14 cellular contexts compared by ENCODE assay signal in the genomic region with DNA sequence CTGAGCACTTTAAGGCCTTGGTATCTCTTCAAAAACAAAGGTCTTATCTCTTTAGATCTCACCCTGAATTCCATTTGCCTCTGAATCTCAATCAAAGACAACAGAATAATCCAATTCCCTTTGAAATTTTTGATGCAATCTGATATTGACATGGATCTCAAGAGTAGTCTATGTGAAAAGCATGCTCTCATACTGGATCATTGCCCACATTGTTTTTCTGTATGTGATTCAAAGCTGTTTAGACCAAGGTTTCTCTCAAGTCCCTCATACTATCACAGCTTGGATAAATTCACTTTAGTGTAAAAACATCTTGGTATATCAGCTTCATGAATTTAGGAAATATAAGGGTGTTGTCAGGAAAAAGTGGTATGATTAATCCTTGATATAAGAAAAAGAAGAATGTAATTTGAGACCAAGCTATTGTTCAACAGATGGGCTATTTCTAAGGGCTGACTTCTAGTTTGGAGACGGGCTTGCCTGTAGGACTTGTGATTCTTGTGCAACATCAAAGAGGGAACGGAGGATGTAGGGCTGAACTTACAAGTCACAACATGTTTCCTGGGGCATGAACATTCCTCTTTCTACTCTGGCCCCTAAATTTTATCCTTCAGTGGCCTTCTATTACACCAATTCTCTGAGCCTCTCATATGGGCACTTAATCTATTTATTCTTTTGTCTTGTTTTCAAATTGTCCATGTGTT.
A peak's percentile ranks its signal among the peaks of the same experiment; 100 is the strongest.
DNase-seq lines count a peak whose midpoint lies in the region; FAIRE-seq and TF ChIP-seq lines count a peak whose summit lies in the region.
"Had no signal": no experiment of that assay in that cellular context is flagged by ENCODE, and none has a peak within 500 bp of the region (broad histone marks: within the 10 kb centered on the region; RNA-seq: fewer than 3 reads in every experiment).

No MANE protein-coding gene starts in this region.

- H3K9ac ChIP-seq in adipocyte (ENCODE audit: low read length) (no peak overlapping the region), keratinocyte (ENCODE audit: control insufficient read depth, extremely low read depth, insufficient read depth, low read length) (no peak overlapping the region)

- H3K27ac ChIP-seq in keratinocyte (ENCODE audit: control insufficient read depth, insufficient read depth, low read length) (no peak overlapping the region), right atrium auricular region (no peak overlapping the region)

- no peaks in the 10 kb centered on the region for H4K20me1 ChIP-seq in keratinocyte (ENCODE audit: control insufficient read depth, extremely low read depth, insufficient read depth, low read length)

- intact Hi-C loops in activated T-helper 1 cell treated with anti-CD3 and anti-CD28 coated beads, Interleukin-12 subunit alpha, Interleukin-12 subunit beta, Interleukin-2, Interleukin-4 antibody, amounts not matched to agents 30 ng/mL and 10 ng/mL and 1 ng/mL, durations not matched to agents 14 hours and 24 hours and 36 hours (cut with micrococcal nuclease), result no loop called here

- H3K4me3 ChIP-seq in NB4 (ENCODE audit: low read depth, low read length), result no peak overlapping the region
- no peak overlapping the region for H3K4me3 ChIP-seq in adipocyte (ENCODE audit: low read length)
- no peak overlapping the region for H3K4me3 ChIP-seq in keratinocyte (ENCODE audit: control insufficient read depth in 2 of 3, extremely low read depth in 1 of 3, insufficient read depth in 2 of 3, low read depth in 1 of 3, low read length in 3 of 3)
- no peak overlapping the region for H3K4me3 ChIP-seq in right atrium auricular region

- FAIRE-seq in keratinocyte (lab: Jason Lieb, UNC), result peak; percentile 98

- no peaks in the 10 kb centered on the region for H3K9me1 ChIP-seq in keratinocyte (ENCODE audit: control insufficient read depth, extremely low read depth, insufficient read depth, low read length)

- H3K4me3 Mint-ChIP-seq in activated T-helper 1 cell treated with anti-CD3 and anti-CD28 coated beads, Interleukin-12 subunit alpha, Interleukin-12 subunit beta, Interleukin-2, Interleukin-4 antibody, amounts not matched to agents 30 ng/mL and 10 ng/mL and 1 ng/mL, durations not matched to agents 14 hours and 24 hours and 36 hours, result no peak overlapping the region
- H3K4me3 Mint-ChIP-seq in type B pancreatic cell, result no peak overlapping the region

- dilution Hi-C loops in keratinocyte (cut with MboI; ENCODE audit: extremely low pct_ligation_motif_present, low sequenced_read_pairs), result no loop called here

- TF ChIP-seq POLR2A in NB4 (IDR thresholded peaks at IDR 0.05; ENCODE audit: extremely low read depth, insufficient read length), result no peak

- DNase-seq in DMS79 (lab: John Stamatoyannopoulos, UW) (peak; percentile 28), NB4 (ENCODE audit: low read depth) (peak; percentile 25), adipocyte (ENCODE audit: low read depth) (peak; percentile 42), keratinocyte (ENCODE audit: low read depth, low spot score) (peak; percentile 63), type B pancreatic cell (ENCODE audit: extremely low spot score, unreplicated experiment) (no peak), right atrium auricular region (ENCODE audit: low spot score) (no peak), GM13976 (ENCODE audit: low spot score) (no peak)
- DNase-seq in activated T-helper 1 cell treated with anti-CD3 and anti-CD28 coated beads, Interleukin-12 subunit alpha, Interleukin-12 subunit beta, Interleukin-2, Interleukin-4 antibody, amounts not matched to agents 30 ng/mL and 10 ng/mL and 1 ng/mL, durations not matched to agents 14 hours and 24 hours and 36 hours (ENCODE audit: low spot score), result no peak
- DNase-seq: effector CD4-positive, alpha-beta T cell; H7; NCI-H345; stimulated activated CD4-positive, alpha-beta T cell treated with anti-CD3 and anti-CD28 coated beads, Interleukin-2, amount 100 ng/mL, for 24 hours; stimulated activated naive CD4-positive, alpha-beta T cell had no signal

- H3K27ac Mint-ChIP-seq in activated T-helper 1 cell treated with anti-CD3 and anti-CD28 coated beads, Interleukin-12 subunit alpha, Interleukin-12 subunit beta, Interleukin-2, Interleukin-4 antibody, amounts not matched to agents 30 ng/mL and 10 ng/mL and 1 ng/mL, durations not matched to agents 14 hours and 24 hours and 36 hours, result no peak overlapping the region
- no peak overlapping the region for H3K27ac Mint-ChIP-seq in type B pancreatic cell
- H3K27ac Mint-ChIP-seq: progenitor cell of endocrine pancreas had no signal

- in situ Hi-C loops in GM13976 (cut with MboI; ENCODE audit: low sequenced_read_pairs, unreplicated experiment), result no loop called here

- no peaks in the 10 kb centered on the region for H3K79me2 ChIP-seq in keratinocyte (ENCODE audit: control insufficient read depth, insufficient read depth, low read length)

- H3K4me1 ChIP-seq in adipocyte (ENCODE audit: control insufficient read depth, insufficient read depth, low read length), result peaks cover 8% of the 10 kb centered on the region
- H3K4me1 ChIP-seq in keratinocyte (ENCODE audit: control insufficient read depth, extremely low read depth, insufficient read depth, low read length), result peaks cover 10% of the 10 kb centered on the region
- H3K4me1 ChIP-seq in right atrium auricular region, result no peaks in the 10 kb centered on the region

- peaks cover 14% of the 10 kb centered on the region for H3K4me1 Mint-ChIP-seq in activated T-helper 1 cell treated with anti-CD3 and anti-CD28 coated beads, Interleukin-12 subunit alpha, Interleukin-12 subunit beta, Interleukin-2, Interleukin-4 antibody, amounts not matched to agents 30 ng/mL and 10 ng/mL and 1 ng/mL, durations not matched to agents 14 hours and 24 hours and 36 hours (ENCODE audit: low read depth)
- H3K4me1 Mint-ChIP-seq in type B pancreatic cell (ENCODE audit: unreplicated experiment), result peaks cover 11% of the 10 kb centered on the region

- H3K4me2 ChIP-seq in keratinocyte (ENCODE audit: control insufficient read depth, extremely low read depth, insufficient read depth, low read depth, low read length), result peak overlapping the region; percentile 49

- no peaks in the 10 kb centered on the region for H3K36me3 ChIP-seq in adipocyte (ENCODE audit: control insufficient read depth, insufficient read depth, low read length, severe bottlenecking)
- no peaks in the 10 kb centered on the region for H3K36me3 ChIP-seq in keratinocyte (ENCODE audit: control insufficient read depth in 2 of 2, extremely low read depth in 1 of 2, insufficient read depth in 2 of 2, low read length in 2 of 2)
- no peaks in the 10 kb centered on the region for H3K36me3 ChIP-seq in right atrium auricular region

- peaks cover 2% of the 10 kb centered on the region for H3K27me3 Mint-ChIP-seq in activated T-helper 1 cell treated with anti-CD3 and anti-CD28 coated beads, Interleukin-12 subunit alpha, Interleukin-12 subunit beta, Interleukin-2, Interleukin-4 antibody, amounts not matched to agents 30 ng/mL and 10 ng/mL and 1 ng/mL, durations not matched to agents 14 hours and 24 hours and 36 hours (ENCODE audit: insufficient read depth)
- H3K27me3 Mint-ChIP-seq in type B pancreatic cell, result no peaks in the 10 kb centered on the region
- H3K27me3 Mint-ChIP-seq: progenitor cell of endocrine pancreas had no signal

- peak overlapping the region; percentile 38 for H2AFZ ChIP-seq in keratinocyte (ENCODE audit: control insufficient read depth, low read length)

- TF ChIP-seq CTCF in NB4 (IDR thresholded peaks at IDR 0.05; ENCODE audit: low read depth, low read length) (no peak), keratinocyte (optimal IDR thresholded peaks at IDR 0.05 in 1 of 3, IDR thresholded peaks at IDR 0.05 in 1 of 3, conservative IDR thresholded peaks at IDR 0.05 in 1 of 3; ENCODE audit: extremely low read depth in 1 of 3, insufficient read depth in 2 of 3, low read length in 3 of 3) (no peak), type B pancreatic cell (conservative IDR thresholded peaks at IDR 0.05) (no peak), right atrium auricular region (IDR thresholded peaks at IDR 0.05) (no peak), GM13976 (IDR thresholded peaks at IDR 0.05; ENCODE audit: borderline replicate concordance, control extremely low read depth, extremely low read depth, insufficient read depth, missing control alignments) (no peak)

- H3K27me3 ChIP-seq in adipocyte (replicated peaks; ENCODE audit: control insufficient read depth, insufficient read depth, low read length) (no peaks in the 10 kb centered on the region), keratinocyte (ENCODE audit: control insufficient read depth, extremely low read depth, insufficient read depth, low read length) (no peaks in the 10 kb centered on the region), right atrium auricular region (no peaks in the 10 kb centered on the region)

- no peaks in the 10 kb centered on the region for H3K9me3 ChIP-seq in adipocyte (ENCODE audit: control insufficient read depth, low read length)
- no peaks in the 10 kb centered on the region for H3K9me3 ChIP-seq in keratinocyte (ENCODE audit: control insufficient read depth, low read depth, low read length)
- no peaks in the 10 kb centered on the region for H3K9me3 ChIP-seq in right atrium auricular region

- no peaks in the 10 kb centered on the region for H3K36me3 Mint-ChIP-seq in activated T-helper 1 cell treated with anti-CD3 and anti-CD28 coated beads, Interleukin-12 subunit alpha, Interleukin-12 subunit beta, Interleukin-2, Interleukin-4 antibody, amounts not matched to agents 30 ng/mL and 10 ng/mL and 1 ng/mL, durations not matched to agents 14 hours and 24 hours and 36 hours (ENCODE audit: low read depth)
- H3K36me3 Mint-ChIP-seq in type B pancreatic cell, result no peaks in the 10 kb centered on the region

- H3K9me3 Mint-ChIP-seq in activated T-helper 1 cell treated with anti-CD3 and anti-CD28 coated beads, Interleukin-12 subunit alpha, Interleukin-12 subunit beta, Interleukin-2, Interleukin-4 antibody, amounts not matched to agents 30 ng/mL and 10 ng/mL and 1 ng/mL, durations not matched to agents 14 hours and 24 hours and 36 hours, result no peaks in the 10 kb centered on the region
- no peaks in the 10 kb centered on the region for H3K9me3 Mint-ChIP-seq in type B pancreatic cell

Comparison
In these comparisons a context has a peak if more than half of its experiments do, and no peak if none do; other contexts are left out.
1. DNase-seq: peak in DMS79 (single experiment), NB4 (single experiment), adipocyte (single experiment) and keratinocyte (single experiment); none in activated T-helper 1 cell treated with anti-CD3 and anti-CD28 coated beads, Interleukin-12 subunit alpha, Interleukin-12 subunit beta, Interleukin-2, Interleukin-4 antibody, amounts not matched to agents 30 ng/mL and 10 ng/mL and 1 ng/mL, durations not matched to agents 14 hours and 24 hours and 36 hours (single experiment), type B pancreatic cell (single experiment), right atrium auricular region (single experiment) and GM13976 (single experiment).